ENCODE assay signal across 3 cellular contexts in genomic region chr17:43894494-43894893, GRCh38.
TF ChIP-seq lines count a peak whose summit lies in the region.

No MANE protein-coding gene starts in this region.

TF ChIP-seq in HEK293, 187 proteins besides CTCF, POLR2A, EP300 and RAD21:
- peak; percentile 70 for TF ChIP-seq ZNF121 (tag by site-specific recombination; IDR thresholded peaks at IDR 0.05)

TF ChIP-seq in WTC11, 78 proteins besides CTCF, POLR2A, EP300 and RAD21:
- peak; percentile 44; the same call in 1 of the 2 replicates for TF ChIP-seq ZNF121 (CRISPR knock-in tag; IDR thresholded peaks at IDR 0.05)

TF ChIP-seq in K562, 482 proteins besides CTCF, POLR2A, EP300 and RAD21:
- peak; percentile 60; the same call in 1 of the 2 replicates for TF ChIP-seq ZNF121 (CRISPR knock-in tag; conservative IDR thresholded peaks at IDR 0.05)
